Comparison of ENCODE assay signal across 10 cellular contexts in genomic region chr10:3248526-3249255, GRCh38.
DNase-seq lines count a peak whose midpoint lies in the region; ATAC-seq and TF ChIP-seq lines count a peak whose summit lies in the region.
"Had no signal": no experiment of that assay in that cellular context is flagged by ENCODE, and none has a peak within 500 bp of the region (broad histone marks: within the 10 kb centered on the region; RNA-seq: fewer than 3 reads in every experiment).

No MANE protein-coding gene starts in this region.

- H3K9me3 ChIP-seq in SJSA1 (replicated peaks): no peaks in the 10 kb centered on the region

- peaks cover 27% of the 10 kb centered on the region for H3K4me1 ChIP-seq in SJSA1 (replicated peaks)

- peak overlapping the region; percentile 95 for H3K27ac ChIP-seq in SJSA1

- H3K4me3 ChIP-seq in SJSA1: no peak overlapping the region
- H3K4me3 ChIP-seq in retinal pigment epithelial cell (ENCODE audit: low read length): no peak overlapping the region
- H3K4me3 ChIP-seq: GM12878 had no signal

- no peaks in the 10 kb centered on the region for H3K36me3 ChIP-seq in SJSA1

- no peaks in the 10 kb centered on the region for H3K27me3 ChIP-seq in SJSA1 (replicated peaks)

- ATAC-seq in HG03097 (IDR thresholded peaks at IDR 0.05; ENCODE audit: low FRiP score, unreplicated experiment): no peak
- ATAC-seq: GM12878 had no signal

- peak; percentile 90 for DNase-seq in GM04503 (ENCODE audit: low read depth)
- peak; percentile 82 to 92 for DNase-seq in SJSA1 (ENCODE audit: low read depth in 1 of 2, low spot score in 2 of 2)
- peak; percentile 83 for DNase-seq in fibroblast of the conjunctiva (ENCODE audit: low read depth)
- peak; percentile 73 for DNase-seq in retinal pigment epithelial cell (ENCODE audit: low read depth)
- no peak for DNase-seq in NCI-H1048 (lab: John Stamatoyannopoulos, UW)
- no peak for DNase-seq in SKM-1 (lab: John Stamatoyannopoulos, UW; ENCODE audit: unreplicated experiment)
- DNase-seq in NCI-H1105 treated with DMSO at 0.1 percent for 48 hours (lab: John Stamatoyannopoulos, UW): no peak
- DNase-seq: NCI-H526 had no signal

- TF ChIP-seq CTCF in retinal pigment epithelial cell (conservative IDR thresholded peaks at IDR 0.05; ENCODE audit: low read depth, low read length): no peak

Comparison
In these comparisons a context has a peak if more than half of its experiments do, and no peak if none do; other contexts are left out.
1. DNase-seq: peak in GM04503 (single experiment), SJSA1 (2 of 2), fibroblast of the conjunctiva (single experiment) and retinal pigment epithelial cell (single experiment); none in NCI-H1048 (single experiment), SKM-1 (single experiment) and NCI-H1105 treated with DMSO at 0.1 percent for 48 hours (single experiment).